ENCODE assay signal across 8 cellular contexts in genomic region chr5:109468737-109469420, GRCh38. TPM values are rescaled to one million over a fixed set of nuclear protein-coding genes. Genes with fewer than 3 reads are reported as not detected.
DNase-seq lines count a peak whose midpoint lies in the region; ATAC-seq, FAIRE-seq and TF ChIP-seq lines count a peak whose summit lies in the region.

No MANE protein-coding gene starts in this region.

- peaks cover 4% of the 10 kb centered on the region for H3K27me3 Mint-ChIP-seq in activated naive CD8-positive, alpha-beta T cell treated with anti-CD3 and anti-CD28 coated beads for 36 hours
- H3K27me3 Mint-ChIP-seq in progenitor cell of endocrine pancreas: no peaks in the 10 kb centered on the region

- no peaks in the 10 kb centered on the region for H3K27me3 ChIP-seq in uterus

- no peaks in the 10 kb centered on the region for H3K9me3 ChIP-seq in uterus

- TF ChIP-seq POLR2A in GM12892 (IDR thresholded peaks at IDR 0.05; ENCODE audit: low read depth, low read length) (no peak), uterus (IDR thresholded peaks at IDR 0.05) (no peak)

- no peak overlapping the region for H3K27ac ChIP-seq in uterus

- no peaks in the 10 kb centered on the region for H3K36me3 Mint-ChIP-seq in activated naive CD8-positive, alpha-beta T cell treated with anti-CD3 and anti-CD28 coated beads for 36 hours
- H3K36me3 Mint-ChIP-seq in progenitor cell of endocrine pancreas (ENCODE audit: insufficient read depth): no peaks in the 10 kb centered on the region

- no peak overlapping the region for H3K27ac Mint-ChIP-seq in activated naive CD8-positive, alpha-beta T cell treated with anti-CD3 and anti-CD28 coated beads for 36 hours
- H3K27ac Mint-ChIP-seq in progenitor cell of endocrine pancreas: no peak overlapping the region

- FAIRE-seq in GM12892 (lab: Jason Lieb, UNC): peak; percentile 89

- no peaks in the 10 kb centered on the region for H3K4me1 ChIP-seq in uterus

- H3K4me1 Mint-ChIP-seq in activated naive CD8-positive, alpha-beta T cell treated with anti-CD3 and anti-CD28 coated beads for 36 hours: peaks cover 5% of the 10 kb centered on the region
- H3K4me1 Mint-ChIP-seq in progenitor cell of endocrine pancreas (ENCODE audit: low read depth): no peaks in the 10 kb centered on the region

- H3K36me3 ChIP-seq in uterus: no peaks in the 10 kb centered on the region

- TF ChIP-seq CTCF in progenitor cell of endocrine pancreas (IDR thresholded peaks at IDR 0.05; ENCODE audit: unreplicated experiment) (peak; percentile 66), uterus (IDR thresholded peaks at IDR 0.05) (peak; percentile 55 to 71 (median 67))

- no peak overlapping the region for H3K4me3 Mint-ChIP-seq in activated naive CD8-positive, alpha-beta T cell treated with anti-CD3 and anti-CD28 coated beads for 36 hours
- no peak overlapping the region for H3K4me3 Mint-ChIP-seq in progenitor cell of endocrine pancreas (ENCODE audit: low read depth)

- ATAC-seq in HG02759 (IDR thresholded peaks at IDR 0.05; ENCODE audit: unreplicated experiment) (peak; percentile 96), Right ventricle myocardium inferior (peak; percentile 90)

- H3K4me3 ChIP-seq in uterus: no peak overlapping the region

- intact Hi-C loops in Right ventricle myocardium inferior (cut with DNase I) (no loop called here), uterus (cut with DNase I; ENCODE audit: low total_unique reads) (no loop called here)

- DNase-seq in GM12892 (ENCODE audit: insufficient read length): no peak
- DNase-seq in NCI-H1105 (lab: John Stamatoyannopoulos, UW): peak; percentile 77
- DNase-seq in SKM-1 treated with dmso at 0.1 percent for 144 hours (lab: John Stamatoyannopoulos, UW; ENCODE audit: unreplicated experiment): peak; percentile 78
- DNase-seq in activated naive CD8-positive, alpha-beta T cell treated with anti-CD3 and anti-CD28 coated beads for 36 hours: peak; percentile 68
- DNase-seq in Right ventricle myocardium inferior (ENCODE audit: missing footprints): peak; percentile 95
- peak; percentile 47 for DNase-seq in progenitor cell of endocrine pancreas (ENCODE audit: low spot score, unreplicated experiment)
- peak; percentile 91 to 94 for DNase-seq in uterus

- H3K9me3 Mint-ChIP-seq in activated naive CD8-positive, alpha-beta T cell treated with anti-CD3 and anti-CD28 coated beads for 36 hours: no peaks in the 10 kb centered on the region
- H3K9me3 Mint-ChIP-seq in progenitor cell of endocrine pancreas (ENCODE audit: low read depth): no peaks in the 10 kb centered on the region

RNA-seq across cellular contexts. Expression of gene PJA2, which starts 59.1 kb away (rescaled TPM):
- 52.4 TPM for polyA plus RNA-seq in GM12892 (2012; ENCODE audit: missing spikeins)
- 10 to 100 TPM; 55.4 to 55.6 TPM for total RNA-seq in activated naive CD8-positive, alpha-beta T cell treated with anti-CD3 and anti-CD28 coated beads for 36 hours
- total RNA-seq in Right ventricle myocardium inferior (70.5 TPM), progenitor cell of endocrine pancreas (62.0 and 63.4 TPM in 2 replicates), uterus (100 to 1,000 TPM in 3 of 4 donors, 10 to 100 TPM in 1; 74.3 to 229 (median 135) TPM)
